In genomic region chr6:157284738-157285421, GRCh38 we compare ENCODE assay signal across 20 cellular contexts. TPM values are rescaled to one million over a fixed set of nuclear protein-coding genes. Genes with fewer than 3 reads are reported as not detected.
DNase-seq lines count a peak whose midpoint lies in the region; ATAC-seq and TF ChIP-seq lines count a peak whose summit lies in the region.
"Had no signal": no experiment of that assay in that cellular context is flagged by ENCODE, and none has a peak within 500 bp of the region (broad histone marks: within the 10 kb centered on the region; RNA-seq: fewer than 3 reads in every experiment).

No MANE protein-coding gene starts in this region.

- TF ChIP-seq CTCF in osteoblast (IDR thresholded peaks at IDR 0.05; ENCODE audit: extremely low read depth, low read depth, low read length) (no peak), tibial nerve (IDR thresholded peaks at IDR 0.05) (no peak), glutamatergic neuron (IDR thresholded peaks at IDR 0.05; ENCODE audit: partially characterized antibody, unreplicated experiment) (no peak)

- no peak overlapping the region for H3K27ac ChIP-seq in osteoblast (ENCODE audit: low read depth, low read length)
- no peak overlapping the region for H3K27ac ChIP-seq in tibial nerve
- H3K27ac ChIP-seq: 22Rv1, C4-2B had no signal

- H3K9me3 ChIP-seq in osteoblast (ENCODE audit: low read depth, low read length) (no peaks in the 10 kb centered on the region), tibial nerve (no peaks in the 10 kb centered on the region)

- ATAC-seq in stimulated activated naive CD8-positive, alpha-beta T cell treated with anti-CD3 and anti-CD28 coated beads, Interleukin-15, Interleukin-2, amounts not matched to agents 100 U/mL and 50 U/mL, for 24 hours: peak; percentile 3
- ATAC-seq in stimulated activated naive CD8-positive, alpha-beta T cell treated with anti-CD3 and anti-CD28 coated beads, Interleukin-15, amount 100 ng/mL, for 72 hours: no peak
- ATAC-seq: K562 had no signal

- no peak overlapping the region for H3K27ac Mint-ChIP-seq in stimulated activated naive CD8-positive, alpha-beta T cell treated with anti-CD3 and anti-CD28 coated beads, Interleukin-15, amount 100 ng/mL, for 72 hours
- H3K27ac Mint-ChIP-seq in activated CD4-positive, alpha-beta T cell treated with anti-CD3 and anti-CD28 coated beads, Interleukin-2, amount 10 ng/mL, durations not matched to agents 24 days and 14 days: no peak overlapping the region
- no peak overlapping the region for H3K27ac Mint-ChIP-seq in glutamatergic neuron (ENCODE audit: unreplicated experiment)

- no peaks in the 10 kb centered on the region for H3K36me3 Mint-ChIP-seq in activated CD4-positive, alpha-beta T cell treated with anti-CD3 and anti-CD28 coated beads, Interleukin-2, amount 10 ng/mL, durations not matched to agents 24 days and 14 days (ENCODE audit: low read depth)
- no peaks in the 10 kb centered on the region for H3K36me3 Mint-ChIP-seq in glutamatergic neuron (ENCODE audit: unreplicated experiment)

- no peak overlapping the region for H3K4me2 ChIP-seq in osteoblast (ENCODE audit: insufficient read depth, low read length)

- DNase-seq in NCI-H1092 treated with DMSO at 0.1 percent for 48 hours (lab: John Stamatoyannopoulos, UW): peak; percentile 35
- DNase-seq in NCI-H1092 (lab: John Stamatoyannopoulos, UW): no peak
- no peak for DNase-seq in stimulated activated naive CD8-positive, alpha-beta T cell treated with anti-CD3 and anti-CD28 coated beads, Interleukin-15, Interleukin-2, amounts not matched to agents 100 U/mL and 50 U/mL, for 24 hours
- no peak for DNase-seq in stimulated activated naive CD8-positive, alpha-beta T cell treated with anti-CD3 and anti-CD28 coated beads, Interleukin-15, amount 100 ng/mL, for 72 hours
- peak; percentile 4 for DNase-seq in osteoblast (ENCODE audit: insufficient read length, low spot score, missing footprints)
- no peak for DNase-seq in activated CD4-positive, alpha-beta T cell treated with anti-CD3 and anti-CD28 coated beads, Interleukin-2, amount 10 ng/mL, durations not matched to agents 24 days and 14 days
- DNase-seq in tibial nerve (ENCODE audit: low spot score in 2 of 2): no peak
- DNase-seq in glutamatergic neuron: no peak
- DNase-seq: AML-193, DMS79, GOT3, NCI-H1694 treated with DMSO at 0.1 percent for 48 hours, NCI-H2171 treated with DMSO at 0.1 percent for 48 hours, NCI-H446, NCI-H69, OCI-M1, SHP77 had no signal

- no peaks in the 10 kb centered on the region for H3K4me1 Mint-ChIP-seq in stimulated activated naive CD8-positive, alpha-beta T cell treated with anti-CD3 and anti-CD28 coated beads, Interleukin-15, amount 100 ng/mL, for 72 hours
- peaks cover 4% of the 10 kb centered on the region for H3K4me1 Mint-ChIP-seq in activated CD4-positive, alpha-beta T cell treated with anti-CD3 and anti-CD28 coated beads, Interleukin-2, amount 10 ng/mL, durations not matched to agents 24 days and 14 days
- no peaks in the 10 kb centered on the region for H3K4me1 Mint-ChIP-seq in glutamatergic neuron (ENCODE audit: low read depth, unreplicated experiment)

- WGBS in tibial nerve, 2 donors: 78 to 87% methylated on average over 14 of the region's 14 CpGs

- no peak overlapping the region for H3K4me3 Mint-ChIP-seq in stimulated activated naive CD8-positive, alpha-beta T cell treated with anti-CD3 and anti-CD28 coated beads, Interleukin-15, amount 100 ng/mL, for 72 hours
- H3K4me3 Mint-ChIP-seq in activated CD4-positive, alpha-beta T cell treated with anti-CD3 and anti-CD28 coated beads, Interleukin-2, amount 10 ng/mL, durations not matched to agents 24 days and 14 days: no peak overlapping the region
- no peak overlapping the region for H3K4me3 Mint-ChIP-seq in glutamatergic neuron (ENCODE audit: unreplicated experiment)

- H3K9me3 Mint-ChIP-seq in stimulated activated naive CD8-positive, alpha-beta T cell treated with anti-CD3 and anti-CD28 coated beads, Interleukin-15, amount 100 ng/mL, for 72 hours: no peaks in the 10 kb centered on the region
- H3K9me3 Mint-ChIP-seq in activated CD4-positive, alpha-beta T cell treated with anti-CD3 and anti-CD28 coated beads, Interleukin-2, amount 10 ng/mL, durations not matched to agents 24 days and 14 days: no peaks in the 10 kb centered on the region
- H3K9me3 Mint-ChIP-seq in glutamatergic neuron (ENCODE audit: unreplicated experiment): peaks cover 2% of the 10 kb centered on the region

- intact Hi-C loops in activated CD4-positive, alpha-beta T cell treated with anti-CD3 and anti-CD28 coated beads, Interleukin-2, amount 10 ng/mL, durations not matched to agents 24 days and 14 days (cut with micrococcal nuclease): no loop called here

- H4K20me1 ChIP-seq in osteoblast (ENCODE audit: insufficient read depth, low read length): no peaks in the 10 kb centered on the region

- TF ChIP-seq POLR2A in tibial nerve (IDR thresholded peaks at IDR 0.05): no peak

- no peaks in the 10 kb centered on the region for H3K79me2 ChIP-seq in osteoblast (ENCODE audit: insufficient read depth, low read length)

- H3K4me1 ChIP-seq in osteoblast (ENCODE audit: insufficient read depth, low read length): no peaks in the 10 kb centered on the region
- no peaks in the 10 kb centered on the region for H3K4me1 ChIP-seq in tibial nerve

- no peak for TF ChIP-seq EP300 in tibial nerve (IDR thresholded peaks at IDR 0.05)

- H2AFZ ChIP-seq in osteoblast (ENCODE audit: low read length): no peak overlapping the region

- H3K4me3 ChIP-seq in osteoblast (ENCODE audit: insufficient read depth, low read length) (no peak overlapping the region), tibial nerve (no peak overlapping the region)
- H3K4me3 ChIP-seq: K562 had no signal

- H3K36me3 ChIP-seq in osteoblast (ENCODE audit: insufficient read depth, low read length) (no peaks in the 10 kb centered on the region), tibial nerve (peaks cover 0 to 15% (median 0%) of the 10 kb centered on the region in 3 donors)

- peaks cover 4% of the 10 kb centered on the region for H3K27me3 ChIP-seq in osteoblast (ENCODE audit: insufficient read depth, low read length)
- H3K27me3 ChIP-seq in tibial nerve: no peaks in the 10 kb centered on the region

- H3K27me3 Mint-ChIP-seq in stimulated activated naive CD8-positive, alpha-beta T cell treated with anti-CD3 and anti-CD28 coated beads, Interleukin-15, amount 100 ng/mL, for 72 hours: no peaks in the 10 kb centered on the region
- no peaks in the 10 kb centered on the region for H3K27me3 Mint-ChIP-seq in activated CD4-positive, alpha-beta T cell treated with anti-CD3 and anti-CD28 coated beads, Interleukin-2, amount 10 ng/mL, durations not matched to agents 24 days and 14 days
- peaks cover 5% of the 10 kb centered on the region for H3K27me3 Mint-ChIP-seq in glutamatergic neuron (ENCODE audit: unreplicated experiment)

RNA-seq across cellular contexts. Expression of gene TMEM242, which starts 38.4 kb away (rescaled TPM):
- total RNA-seq in osteoblast (5.6 and 6.2 TPM in 2 replicates), tibial nerve (1 to 10 TPM; 4.9 to 8.2 (median 7.0) TPM), glutamatergic neuron (ENCODE audit: unreplicated experiment) (19.7 TPM)
- total RNA-seq in activated CD4-positive, alpha-beta T cell treated with anti-CD3 and anti-CD28 coated beads, Interleukin-2, amount 10 ng/mL, durations not matched to agents 24 days and 14 days: 10.1 and 10.7 TPM in 2 replicates

Comparison
In these comparisons a context has a peak if more than half of its experiments do, and no peak if none do; other contexts are left out.
1. DNase-seq: peak in NCI-H1092 treated with DMSO at 0.1 percent for 48 hours (single experiment) and osteoblast (single experiment); none in NCI-H1092 (single experiment), stimulated activated naive CD8-positive, alpha-beta T cell treated with anti-CD3 and anti-CD28 coated beads, Interleukin-15, Interleukin-2, amounts not matched to agents 100 U/mL and 50 U/mL, for 24 hours (single experiment), stimulated activated naive CD8-positive, alpha-beta T cell treated with anti-CD3 and anti-CD28 coated beads, Interleukin-15, amount 100 ng/mL, for 72 hours (0 of 2), activated CD4-positive, alpha-beta T cell treated with anti-CD3 and anti-CD28 coated beads, Interleukin-2, amount 10 ng/mL, durations not matched to agents 24 days and 14 days (single experiment), tibial nerve (0 of 2) and glutamatergic neuron (single experiment).